1 cellular context compared by ENCODE assay signal in genomic region chr21:18387994-18388393, GRCh38.
TF ChIP-seq lines count a peak whose summit lies in the region.

No MANE protein-coding gene starts in this region.

TF ChIP-seq in GM23338, 12 proteins besides CTCF, POLR2A, EP300 and RAD21 (continued from another document):
- no peak for TF ChIP-seq ZNF462 (CRISPR knock-in tag; IDR thresholded peaks at IDR 0.05)
- no peak for TF ChIP-seq EZH2 (IDR thresholded peaks at IDR 0.05; ENCODE audit: low read depth, unreplicated experiment)
- TF ChIP-seq POLR2AphosphoS5 (IDR thresholded peaks at IDR 0.05; ENCODE audit: low read depth): no peak
- TF ChIP-seq ZNF114 (CRISPR knock-in tag; IDR thresholded peaks at IDR 0.05): no peak
- TF ChIP-seq ZNF331 (CRISPR knock-in tag; IDR thresholded peaks at IDR 0.05; ENCODE audit: low read depth): no peak
- no peak for TF ChIP-seq ETS1 (IDR thresholded peaks at IDR 0.05)
- no peak for TF ChIP-seq NANOG (IDR thresholded peaks at IDR 0.05; ENCODE audit: borderline replicate concordance)
- no peak for TF ChIP-seq CREB1 (CRISPR knock-in tag; IDR thresholded peaks at IDR 0.05; ENCODE audit: low read depth)
- TF ChIP-seq EZH2phosphoT487 (IDR thresholded peaks at IDR 0.05; ENCODE audit: unreplicated experiment): no peak
